In the genomic region with DNA sequence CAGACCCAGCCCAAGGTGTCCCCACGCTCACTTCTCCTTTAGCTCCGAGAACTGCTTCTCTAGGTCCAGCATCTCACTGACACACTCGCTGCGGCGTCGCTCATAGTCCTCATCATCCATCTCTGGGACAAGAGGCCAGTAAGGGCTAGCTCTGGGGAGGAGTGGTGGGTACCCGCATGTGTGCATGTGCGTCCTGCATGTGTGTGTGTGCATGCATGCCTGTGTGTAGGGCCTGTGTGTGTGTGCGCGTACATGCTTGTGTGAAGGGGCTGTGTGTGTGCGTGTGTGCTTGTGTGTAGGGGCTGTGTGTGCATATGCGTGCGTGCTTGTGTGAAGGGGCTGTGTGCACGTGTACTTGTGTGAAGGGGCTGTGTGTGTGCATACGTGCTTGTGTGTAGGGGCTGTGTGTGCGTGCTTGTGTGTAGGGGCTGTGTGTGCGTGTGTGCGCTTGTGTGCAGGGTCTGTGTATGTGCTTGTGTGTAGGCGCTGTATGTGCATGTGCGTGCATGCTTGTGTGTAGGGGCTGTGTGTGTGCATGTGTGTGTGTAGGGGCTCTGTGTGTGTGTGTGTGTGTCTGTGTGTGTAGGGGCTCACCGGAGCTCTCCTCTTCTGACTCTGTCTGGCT, we compare ENCODE assay signal across 31 cellular contexts. TPM values are rescaled to one million over a fixed set of nuclear protein-coding genes. Genes with fewer than 3 reads are reported as not detected.
DNase-seq lines count a peak whose midpoint lies in the region; ATAC-seq, FAIRE-seq and TF ChIP-seq lines count a peak whose summit lies in the region.
"Had no signal": no experiment of that assay in that cellular context is flagged by ENCODE, and none has a peak within 500 bp of the region (broad histone marks: within the 10 kb centered on the region; RNA-seq: fewer than 3 reads in every experiment).

No MANE protein-coding gene starts in this region.

- WGBS in heart right ventricle, 2 donors = 94 to 95% methylated on average over 21 of the region's 21 CpGs
- WGBS in mesenchymal stem cell = 95% methylated on average over 18 of the region's 21 CpGs

- H3K79me1 ChIP-seq in mesenchymal stem cell (replicated peaks; ENCODE audit: low read length, poor library complexity, severe bottlenecking) = peaks cover 39% of the 10 kb centered on the region

- H3K4me3 ChIP-seq in heart right ventricle (no peak overlapping the region), mesenchymal stem cell (ENCODE audit: insufficient read depth in 1 of 2, low read depth in 1 of 2, low read length in 2 of 2) (peak overlapping the region in 1 of 2 experiments; percentile 24)
- H3K4me3 ChIP-seq: BLaER1 treated with 17β-estradiol and CSF1 and Interleukin-3, amounts not matched to agents 10 nM and 100 nM; colonic mucosa; psoas muscle; SK-N-MC; thoracic aorta had no signal

- ATAC-seq in Right ventricle myocardium superior (ENCODE audit: poor library complexity) = no peak
- no peak for ATAC-seq in heart right ventricle
- ATAC-seq in T-helper 17 cell = no peak
- ATAC-seq in HG02623 (IDR thresholded peaks at IDR 0.05; ENCODE audit: unreplicated experiment) = no peak
- ATAC-seq: activated T-cell treated with anti-CD3 and anti-CD28 coated beads, Interleukin-2, amount 50 U/mL, for 72 hours; effector memory CD8-positive, alpha-beta T cell; psoas muscle had no signal

- intact Hi-C loops in Right ventricle myocardium superior (cut with DNase I) (no loop called here), heart right ventricle (cut with DNase I) (loop anchor here in 1 of 10 donors (5.0 kb wide), 1 partner anchor 34 kb away; no protein-coding TSS in a partner anchor)

- no peak overlapping the region for H2BK120ac ChIP-seq in mesenchymal stem cell (ENCODE audit: low read depth, low read length)

- no peak overlapping the region for H2BK5ac ChIP-seq in mesenchymal stem cell (ENCODE audit: low read depth, low read length, poor library complexity, severe bottlenecking)

- peak; percentile 75 for FAIRE-seq in urothelium cell line (lab: Jason Lieb, UNC)
- FAIRE-seq: GM18507 had no signal

- no peak overlapping the region for H3K4ac ChIP-seq in mesenchymal stem cell (ENCODE audit: low read depth in 1 of 2, low read length in 2 of 2)

- no peak overlapping the region for H3K9ac ChIP-seq in mesenchymal stem cell (ENCODE audit: low read length)
- H3K9ac ChIP-seq: KMS-11 had no signal

- H3K4me1 Mint-ChIP-seq in T-helper 17 cell = peaks cover 33% of the 10 kb centered on the region

- H4K91ac ChIP-seq in mesenchymal stem cell (ENCODE audit: low read length) = no peak overlapping the region

- no peak overlapping the region for H2AFZ ChIP-seq in mesenchymal stem cell (ENCODE audit: low read depth, low read length)

- no peak overlapping the region for H3K18ac ChIP-seq in mesenchymal stem cell (ENCODE audit: low read depth in 1 of 2, low read length in 2 of 2)

- no peak overlapping the region for H2AK5ac ChIP-seq in mesenchymal stem cell (ENCODE audit: low read length, severe bottlenecking)

- H2BK12ac ChIP-seq in mesenchymal stem cell (ENCODE audit: low read length in 2 of 2) = no peak overlapping the region

- H3K27me3 Mint-ChIP-seq in T-helper 17 cell = no peaks in the 10 kb centered on the region
- H3K27me3 Mint-ChIP-seq: activated CD4-positive, alpha-beta T cell treated with anti-CD3 and anti-CD28 coated beads, Interleukin-2, amount 10 ng/mL, durations not matched to agents 7 days and 5 days; effector memory CD8-positive, alpha-beta T cell; stimulated activated naive CD8-positive, alpha-beta T cell treated with anti-CD3 and anti-CD28 coated beads, Interleukin-15, Interleukin-2, amounts not matched to agents 100 ng/mL and 50 ng/mL, for 24 hours had no signal

- peaks cover 8% of the 10 kb centered on the region for H3K36me3 Mint-ChIP-seq in T-helper 17 cell (ENCODE audit: low read depth)

- H3K27ac ChIP-seq in heart right ventricle = no peak overlapping the region
- H3K27ac ChIP-seq in mesenchymal stem cell (ENCODE audit: low read length, poor library complexity, severe bottlenecking) = no peak overlapping the region
- H3K27ac ChIP-seq: BLaER1 treated with 17β-estradiol and CSF1 and Interleukin-3, amounts not matched to agents 10 nM and 100 nM; colonic mucosa; KMS-11; psoas muscle; SK-N-MC; thoracic aorta; WERI-Rb-1 had no signal

- peak overlapping the region; percentile 32 for H3K27ac Mint-ChIP-seq in T-helper 17 cell
- H3K27ac Mint-ChIP-seq: activated CD4-positive, alpha-beta T cell treated with anti-CD3 and anti-CD28 coated beads, Interleukin-2, amount 10 ng/mL, durations not matched to agents 7 days and 5 days; activated naive CD4-positive, alpha-beta T cell treated with anti-CD3 and anti-CD28 coated beads for 36 hours; activated T-cell treated with anti-CD3 and anti-CD28 coated beads, Interleukin-2, amount 50 U/mL, for 72 hours; stimulated activated naive CD8-positive, alpha-beta T cell treated with anti-CD3 and anti-CD28 coated beads, Interleukin-15, Interleukin-2, amounts not matched to agents 100 ng/mL and 50 ng/mL, for 24 hours had no signal

- H3K9me3 ChIP-seq in heart right ventricle (no peaks in the 10 kb centered on the region), T-helper 17 cell (ENCODE audit: control insufficient read depth, low read length, poor library complexity, severe bottlenecking) (no peaks in the 10 kb centered on the region), mesenchymal stem cell (ENCODE audit: control insufficient read depth, low read length) (no peaks in the 10 kb centered on the region)
- H3K9me3 ChIP-seq: BLaER1 treated with 17β-estradiol and CSF1 and Interleukin-3, amounts not matched to agents 10 nM and 100 nM; colonic mucosa; psoas muscle; thoracic aorta had no signal

- H3K4me1 ChIP-seq in heart right ventricle = peaks cover 15 to 41% (median 35%) of the 10 kb centered on the region in 9 donors
- H3K4me1 ChIP-seq in mesenchymal stem cell (ENCODE audit: control insufficient read depth, insufficient read depth, low read depth, low read length) = peaks cover 59% of the 10 kb centered on the region

- peak overlapping the region; percentile 16 for H4K8ac ChIP-seq in mesenchymal stem cell (ENCODE audit: low read length)

- no peaks in the 10 kb centered on the region for H3K27me3 ChIP-seq in heart right ventricle
- no peaks in the 10 kb centered on the region for H3K27me3 ChIP-seq in mesenchymal stem cell (ENCODE audit: control insufficient read depth in 1 of 2, insufficient read depth in 1 of 2, low read length in 2 of 2)
- H3K27me3 ChIP-seq: BLaER1 treated with 17β-estradiol and CSF1 and Interleukin-3, amounts not matched to agents 10 nM and 100 nM; colonic mucosa had no signal

- DNase-seq in Right ventricle myocardium superior = peak; percentile 35
- DNase-seq in heart right ventricle = no peak
- DNase-seq in T-helper 17 cell = no peak
- no peak for DNase-seq in mesenchymal stem cell
- no peak for DNase-seq in urothelium cell line (ENCODE audit: low spot score)
- no peak for DNase-seq in stimulated activated CD4-positive, alpha-beta T cell treated with anti-CD3 and anti-CD28 coated beads, Interleukin-4, amount 100 ng/mL, for 1 hour
- DNase-seq: ACHN; activated CD4-positive, alpha-beta T cell treated with anti-CD3 and anti-CD28 coated beads, Interleukin-2, amount 10 ng/mL, durations not matched to agents 7 days and 5 days; activated naive CD4-positive, alpha-beta T cell treated with anti-CD3 and anti-CD28 coated beads for 36 hours; activated T-cell treated with anti-CD3 and anti-CD28 coated beads, Interleukin-2, amount 50 U/mL, for 72 hours; amniotic stem cell; colonic mucosa; DND-41; effector memory CD8-positive, alpha-beta T cell; foreskin fibroblast; HCEC 1CT; head of caudate nucleus; kidney glomerular epithelial cell; mammary epithelial cell; NCI-H1436; NCI-H446; RPMI8226; WERI-Rb-1 had no signal

- no peak for TF ChIP-seq CTCF in heart right ventricle (IDR thresholded peaks at IDR 0.05)

- H3K4me2 ChIP-seq in mesenchymal stem cell (ENCODE audit: low read length, poor library complexity, severe bottlenecking) = no peak overlapping the region
- H3K4me2 ChIP-seq: BLaER1 treated with 17β-estradiol and CSF1 and Interleukin-3, amounts not matched to agents 10 nM and 100 nM; KMS-11 had no signal

- no peak overlapping the region for H3K14ac ChIP-seq in mesenchymal stem cell (ENCODE audit: low read length in 2 of 2)

- H3K36me3 ChIP-seq in heart right ventricle = peaks cover 2 to 63% (median 31%) of the 10 kb centered on the region in 9 donors
- peaks cover 47 to 52% of the 10 kb centered on the region in 2 experiments for H3K36me3 ChIP-seq in mesenchymal stem cell (ENCODE audit: control insufficient read depth in 1 of 2, insufficient read depth in 2 of 2, low read depth in 1 of 2, low read length in 2 of 2)

- H2BK15ac ChIP-seq in mesenchymal stem cell (ENCODE audit: low read depth, poor library complexity, severe bottlenecking) = no peak overlapping the region

- no peak overlapping the region for H3K23ac ChIP-seq in mesenchymal stem cell (ENCODE audit: low read length in 2 of 2)

- H3K4me3 Mint-ChIP-seq in T-helper 17 cell = peak overlapping the region; percentile 41
- H3K4me3 Mint-ChIP-seq: activated CD4-positive, alpha-beta T cell treated with anti-CD3 and anti-CD28 coated beads, Interleukin-2, amount 10 ng/mL, durations not matched to agents 7 days and 5 days; activated naive CD4-positive, alpha-beta T cell treated with anti-CD3 and anti-CD28 coated beads for 36 hours; activated T-cell treated with anti-CD3 and anti-CD28 coated beads, Interleukin-2, amount 50 U/mL, for 72 hours; effector memory CD8-positive, alpha-beta T cell; stimulated activated naive CD8-positive, alpha-beta T cell treated with anti-CD3 and anti-CD28 coated beads, Interleukin-15, Interleukin-2, amounts not matched to agents 100 ng/mL and 50 ng/mL, for 24 hours had no signal

RNA-seq across cellular contexts. Expression of a gene that starts 3.3 kb away (rescaled TPM):
- total RNA-seq in Right ventricle myocardium superior = 15.1 TPM
- total RNA-seq in heart right ventricle = 10 to 100 TPM; 10.6 to 17.6 (median 12.9) TPM
- polyA plus RNA-seq in heart right ventricle = 10 to 100 TPM; 25.2 to 73.9 TPM
- total RNA-seq in T-helper 17 cell = 10 to 100 TPM; 44.3 to 53.9 TPM
- polyA plus RNA-seq in mesenchymal stem cell (2013, experiment 1 of 2) = 37.1 TPM
- 35.4 TPM for polyA plus RNA-seq in mesenchymal stem cell (2013, experiment 2 of 2)

RNA-seq across cellular contexts. Expression of a gene that starts 5.4 kb away (rescaled TPM):
- total RNA-seq in Right ventricle myocardium superior = 1.0 TPM
- total RNA-seq in heart right ventricle = 1 to 10 TPM in 8 of 10 donors, under 1 TPM in 2; 0.81 to 5.3 (median 1.6) TPM
- 10 to 100 TPM in 1 of 2 donors, 1 to 10 TPM in 1; 3.9 to 10.8 TPM for polyA plus RNA-seq in heart right ventricle
- total RNA-seq in T-helper 17 cell = 1 to 10 TPM; 1.9 to 3.4 TPM
- polyA plus RNA-seq in mesenchymal stem cell (2013, experiment 1 of 2) = 29.1 TPM
- 26.9 TPM for polyA plus RNA-seq in mesenchymal stem cell (2013, experiment 2 of 2)

RNA-seq across cellular contexts. Expression of a gene that starts 5.8 kb away (rescaled TPM):
- total RNA-seq in Right ventricle myocardium superior (51.3 TPM), heart right ventricle (10 to 100 TPM; 36.5 to 69.6 (median 48.1) TPM), T-helper 17 cell (1 to 10 TPM; 2.4 to 2.8 TPM)
- polyA plus RNA-seq in heart right ventricle = 10 to 100 TPM; 22.3 to 45.4 TPM
- 31.2 TPM for polyA plus RNA-seq in mesenchymal stem cell (2013, experiment 1 of 2)
- 31.7 TPM for polyA plus RNA-seq in mesenchymal stem cell (2013, experiment 2 of 2)

RNA-seq across cellular contexts. Expression of a gene that starts 24.8 kb away (rescaled TPM):
- 15.7 TPM for total RNA-seq in Right ventricle myocardium superior
- total RNA-seq in heart right ventricle = 10 to 100 TPM in 5 of 10 donors, 1 to 10 TPM in 5; 5.3 to 44.4 (median 9.1) TPM
- 10 to 100 TPM in 1 of 2 donors, 1 to 10 TPM in 1; 8.6 to 35.9 TPM for polyA plus RNA-seq in heart right ventricle
- total RNA-seq in T-helper 17 cell = not detected
- 318 TPM for polyA plus RNA-seq in mesenchymal stem cell (2013, experiment 1 of 2)
- 313 TPM for polyA plus RNA-seq in mesenchymal stem cell (2013, experiment 2 of 2)
- polyA plus RNA-seq: mammary epithelial cell had no signal

RNA-seq across cellular contexts. Expression of a gene that starts 29.9 kb away (rescaled TPM):
- 16.3 TPM for total RNA-seq in Right ventricle myocardium superior
- 10 to 100 TPM in 3 of 10 donors, 1 to 10 TPM in 7; 7.8 to 28.0 (median 9.5) TPM for total RNA-seq in heart right ventricle
- polyA plus RNA-seq in heart right ventricle = 10 to 100 TPM; 25.9 to 50.6 TPM
- total RNA-seq in T-helper 17 cell = 1 to 10 TPM; 5.4 TPM
- polyA plus RNA-seq in mesenchymal stem cell (2013, experiment 1 of 2) = 14.6 TPM
- 14.5 TPM for polyA plus RNA-seq in mesenchymal stem cell (2013, experiment 2 of 2)

Comparison
In these comparisons a context has a peak if more than half of its experiments do, and no peak if none do; other contexts are left out.
1. RNA of a gene that starts 5.8 kb away (total RNA-seq): 51.3 TPM in Right ventricle myocardium superior (single experiment) and 36.5 to 69.6 TPM in heart right ventricle; 2.4 to 2.8 TPM in T-helper 17 cell; every median in the first group is over 4 times any median in the second.